Comparison of ENCODE assay signal across 17 cellular contexts in the genomic region with DNA sequence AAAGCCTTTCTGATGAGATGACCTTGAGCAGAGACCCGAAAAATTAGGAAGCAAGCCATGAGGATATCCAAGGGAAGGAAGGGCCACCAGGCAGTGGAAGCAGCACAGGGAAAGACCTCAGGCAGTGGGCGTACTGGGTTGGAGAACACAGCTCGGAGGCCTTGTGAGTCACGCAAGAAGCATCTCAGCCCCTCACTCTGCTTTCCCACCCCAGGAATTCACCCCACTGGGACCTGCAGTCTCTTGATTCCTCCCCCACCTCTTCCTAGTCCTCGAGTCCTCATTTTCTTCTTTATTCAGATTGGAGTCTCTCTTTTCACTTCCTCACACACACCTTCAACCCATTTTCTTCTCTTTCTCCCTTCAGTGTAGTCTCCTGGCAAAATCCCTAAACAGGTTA. TPM values are rescaled to one million over a fixed set of nuclear protein-coding genes. Genes with fewer than 3 reads are reported as not detected.
DNase-seq lines count a peak whose midpoint lies in the region; ATAC-seq and TF ChIP-seq lines count a peak whose summit lies in the region.
"Had no signal": no experiment of that assay in that cellular context is flagged by ENCODE, and none has a peak within 500 bp of the region (broad histone marks: within the 10 kb centered on the region; RNA-seq: fewer than 3 reads in every experiment).

No MANE protein-coding gene starts in this region.

- WGBS in smooth muscle cell (ENCODE audit: low lambda C conversion rate), result 44% methylated on average over 5 of the region's 5 CpGs

- H3K79me2 ChIP-seq in smooth muscle cell (ENCODE audit: low read depth), result no peaks in the 10 kb centered on the region

- peaks cover 6% of the 10 kb centered on the region for H3F3A ChIP-seq in smooth muscle cell (ENCODE audit: low read depth)

- peaks cover 6% of the 10 kb centered on the region for H3K36me3 ChIP-seq in smooth muscle cell (ENCODE audit: low read depth)
- H3K36me3 ChIP-seq: prostate gland had no signal

- peak overlapping the region; percentile 71 for H3K4me2 ChIP-seq in smooth muscle cell

- TF ChIP-seq CTCF in astrocyte of the cerebellum (IDR thresholded peaks at IDR 0.05; ENCODE audit: low read depth, low read length, missing control alignments) (no peak), smooth muscle cell (IDR thresholded peaks at IDR 0.05; ENCODE audit: borderline replicate concordance, insufficient read depth, poor library complexity, severe bottlenecking) (no peak)

- no peaks in the 10 kb centered on the region for H3K27me3 ChIP-seq in smooth muscle cell (ENCODE audit: low read depth)
- H3K27me3 ChIP-seq: stomach had no signal

- H3K4me3 Mint-ChIP-seq in activated naive CD4-positive, alpha-beta T cell treated with anti-CD3 and anti-CD28 coated beads, Interleukin-2, amount 10 ng/mL, durations not matched to agents 7 days and 5 days, result no peak overlapping the region
- H3K4me3 Mint-ChIP-seq: activated naive CD4-positive, alpha-beta T cell treated with anti-CD3 and anti-CD28 coated beads for 36 hours; CD8-positive, alpha-beta T cell; naive thymus-derived CD4-positive, alpha-beta T cell had no signal

- H3K4me1 ChIP-seq in smooth muscle cell (ENCODE audit: low read depth), result no peaks in the 10 kb centered on the region
- H3K4me1 ChIP-seq: prostate gland had no signal

- H3K4me3 ChIP-seq in astrocyte of the cerebellum (ENCODE audit: low read depth, low read length) (no peak overlapping the region), smooth muscle cell (no peak overlapping the region)
- H3K4me3 ChIP-seq: prostate gland, stomach had no signal

- H3K27ac Mint-ChIP-seq in activated naive CD4-positive, alpha-beta T cell treated with anti-CD3 and anti-CD28 coated beads, Interleukin-2, amount 10 ng/mL, durations not matched to agents 7 days and 5 days, result peak overlapping the region; percentile 43
- H3K27ac Mint-ChIP-seq: activated naive CD4-positive, alpha-beta T cell treated with anti-CD3 and anti-CD28 coated beads for 36 hours; CD8-positive, alpha-beta T cell had no signal

- no peaks in the 10 kb centered on the region for H3K9me3 ChIP-seq in smooth muscle cell (replicated peaks; ENCODE audit: low read depth)
- H3K9me3 ChIP-seq: prostate gland, stomach had no signal

- DNase-seq in activated naive CD4-positive, alpha-beta T cell treated with anti-CD3 and anti-CD28 coated beads, Interleukin-2, amount 10 ng/mL, durations not matched to agents 7 days and 5 days, result no peak
- DNase-seq in activated naive CD4-positive, alpha-beta T cell (lab: John Stamatoyannopoulos, UW), result no peak
- DNase-seq in astrocyte of the cerebellum (ENCODE audit: low read depth) (peak; percentile 27), iPS-NIHi7 (ENCODE audit: extremely low spot score) (peak; percentile 35), smooth muscle cell (lab: John Stamatoyannopoulos, UW; ENCODE audit: unreplicated experiment) (no peak), NCI-H226 (no peak)
- DNase-seq in stimulated activated CD4-positive, alpha-beta T cell treated with anti-CD3 and anti-CD28 coated beads, Interleukin-1b, Interleukin-23, amount 100 ng/mL, for 48 hours, result no peak
- DNase-seq: activated naive CD4-positive, alpha-beta T cell treated with anti-CD3 and anti-CD28 coated beads for 36 hours; CD8-positive, alpha-beta T cell; left ventricle myocardium superior; naive thymus-derived CD4-positive, alpha-beta T cell; NCI-H146; NCI-H446 treated with DMSO at 0.1 percent for 48 hours; stomach; T-helper 2 cell had no signal

- ATAC-seq in HG03097 (IDR thresholded peaks at IDR 0.05; ENCODE audit: low FRiP score, unreplicated experiment), result no peak
- ATAC-seq: CD8-positive, alpha-beta T cell; left ventricle myocardium superior; naive thymus-derived CD4-positive, alpha-beta T cell had no signal

- no peak overlapping the region for H2AFZ ChIP-seq in smooth muscle cell (ENCODE audit: low read depth)

- peak overlapping the region; percentile 49 for H3K27ac ChIP-seq in smooth muscle cell (ENCODE audit: low read depth)

- H3K36me3 Mint-ChIP-seq in activated naive CD4-positive, alpha-beta T cell treated with anti-CD3 and anti-CD28 coated beads, Interleukin-2, amount 10 ng/mL, durations not matched to agents 7 days and 5 days, result peaks cover 32% of the 10 kb centered on the region

- CTCF ChIA-PET in activated naive CD4-positive, alpha-beta T cell treated with anti-CD3 and anti-CD28 coated beads, Interleukin-2, amount 10 ng/mL, durations not matched to agents 7 days and 5 days (lab: Charles Lee), result interaction anchor here (1.1 to 7.8 kb wide), 2 partner anchors 13 to 161 kb away, joined by 5 to 101 read pairs; no protein-coding TSS in a partner anchor

- H4K20me1 ChIP-seq in smooth muscle cell (ENCODE audit: low read depth), result peaks cover 27% of the 10 kb centered on the region

- H3K9ac ChIP-seq in smooth muscle cell (ENCODE audit: low read depth), result no peak overlapping the region

- no peaks in the 10 kb centered on the region for H3K9me3 Mint-ChIP-seq in activated naive CD4-positive, alpha-beta T cell treated with anti-CD3 and anti-CD28 coated beads, Interleukin-2, amount 10 ng/mL, durations not matched to agents 7 days and 5 days
- H3K9me3 Mint-ChIP-seq: activated naive CD4-positive, alpha-beta T cell treated with anti-CD3 and anti-CD28 coated beads for 36 hours; CD8-positive, alpha-beta T cell; naive thymus-derived CD4-positive, alpha-beta T cell had no signal

- no peaks in the 10 kb centered on the region for H3K27me3 Mint-ChIP-seq in activated naive CD4-positive, alpha-beta T cell treated with anti-CD3 and anti-CD28 coated beads, Interleukin-2, amount 10 ng/mL, durations not matched to agents 7 days and 5 days
- H3K27me3 Mint-ChIP-seq: naive thymus-derived CD4-positive, alpha-beta T cell had no signal

- H3K4me1 Mint-ChIP-seq in activated naive CD4-positive, alpha-beta T cell treated with anti-CD3 and anti-CD28 coated beads, Interleukin-2, amount 10 ng/mL, durations not matched to agents 7 days and 5 days, result peaks cover 7% of the 10 kb centered on the region

- in situ Hi-C loops in astrocyte of the cerebellum (cut with HindIII; ENCODE audit: low sequenced_read_pairs), result no loop called here

RNA-seq across cellular contexts. Expression of a gene that starts 27.0 kb away (rescaled TPM):
- 40.2 and 59.1 TPM in 2 replicates for total RNA-seq in smooth muscle cell
- 13.5 and 19.6 TPM in 2 replicates for polyA plus RNA-seq in smooth muscle cell

RNA-seq across cellular contexts. Expression of a gene that starts 27.3 kb away (rescaled TPM):
- 17.0 and 20.4 TPM in 2 replicates for total RNA-seq in smooth muscle cell
- polyA plus RNA-seq in smooth muscle cell, result 14.2 and 20.0 TPM in 2 replicates

Comparison
In these comparisons a context has a peak if more than half of its experiments do, and no peak if none do; other contexts are left out.
1. DNase-seq: peak in astrocyte of the cerebellum (single experiment) and iPS-NIHi7 (single experiment); none in activated naive CD4-positive, alpha-beta T cell treated with anti-CD3 and anti-CD28 coated beads, Interleukin-2, amount 10 ng/mL, durations not matched to agents 7 days and 5 days (single experiment), activated naive CD4-positive, alpha-beta T cell (0 of 4), smooth muscle cell (single experiment), stimulated activated CD4-positive, alpha-beta T cell treated with anti-CD3 and anti-CD28 coated beads, Interleukin-1b, Interleukin-23, amount 100 ng/mL, for 48 hours (single experiment) and NCI-H226 (single experiment).